1 cellular context compared by ENCODE assay signal in genomic region chr11:48023608-48024007, GRCh38.
TF ChIP-seq lines count a peak whose summit lies in the region.

No MANE protein-coding gene starts in this region.

TF ChIP-seq in HEK293, 187 proteins besides CTCF, POLR2A, EP300 and RAD21 (continued from another document):
- TF ChIP-seq ZNF518A (tag by site-specific recombination; conservative IDR thresholded peaks at IDR 0.05; ENCODE audit: low read depth) (peak; percentile 79), REST (tag by site-specific recombination; IDR thresholded peaks at IDR 0.05) (peak; percentile 55; the same call in 1 of the 2 replicates), ZNF426 (tag by site-specific recombination; IDR thresholded peaks at IDR 0.05) (peak; percentile 80), ZNF394 (tag by site-specific recombination; IDR thresholded peaks at IDR 0.05; ENCODE audit: borderline replicate concordance) (peak; percentile 88), ZNF558 (tag by site-specific recombination; IDR thresholded peaks at IDR 0.05) (0 out of 2 replicates have a peak, but pooled peaks have one; percentile 37), AEBP2 (tag by site-specific recombination; IDR thresholded peaks at IDR 0.05; ENCODE audit: borderline replicate concordance) (peak; percentile 63; the same call in 1 of the 2 replicates), ZNF140 (tag by site-specific recombination; IDR thresholded peaks at IDR 0.05) (peak; percentile 69; the same call in 1 of the 2 replicates), ZBTB8A (tag by site-specific recombination; IDR thresholded peaks at IDR 0.05) (peak; percentile 62), GFI1B (tag by site-specific recombination; IDR thresholded peaks at IDR 0.05) (peak; percentile 55; the same call in 1 of the 2 replicates), ZNF629 (tag by site-specific recombination; IDR thresholded peaks at IDR 0.05) (peak; percentile 39; the same call in 1 of the 2 replicates), ZNF664 (tag by site-specific recombination; IDR thresholded peaks at IDR 0.05) (peak; percentile 37; the same call in 1 of the 2 replicates), ZBTB21 (tag by site-specific recombination; IDR thresholded peaks at IDR 0.05) (peak; percentile 24; the same call in 1 of the 2 replicates), ZNF555 (tag by site-specific recombination; conservative IDR thresholded peaks at IDR 0.05) (peak; percentile 61), ZNF202 (tag by site-specific recombination; IDR thresholded peaks at IDR 0.05; ENCODE audit: borderline replicate concordance) (0 out of 2 replicates have a peak, but pooled peaks have one; percentile 13), ZNF266 (tag by site-specific recombination; IDR thresholded peaks at IDR 0.05; ENCODE audit: low read depth) (0 out of 2 replicates have a peak, but pooled peaks have one; percentile 29), ZNF560 (tag by site-specific recombination; IDR thresholded peaks at IDR 0.05; ENCODE audit: borderline replicate concordance) (peak; percentile 58; the same call in 1 of the 2 replicates), GLI2 (tag by site-specific recombination; IDR thresholded peaks at IDR 0.05; ENCODE audit: borderline replicate concordance, low read depth) (peak; percentile 38; the same call in 1 of the 2 replicates), ZNF510 (tag by site-specific recombination; IDR thresholded peaks at IDR 0.05; ENCODE audit: insufficient replicate concordance) (peak; percentile 51), ZNF623 (tag by site-specific recombination; IDR thresholded peaks at IDR 0.05) (peak; percentile 70), ZBTB11 (tag by site-specific recombination; conservative IDR thresholded peaks at IDR 0.05; ENCODE audit: low read depth) (peak; percentile 69), ZNF18 (tag by site-specific recombination; IDR thresholded peaks at IDR 0.05) (0 out of 2 replicates have a peak, but pooled peaks have one; percentile 38), ZXDB (tag by site-specific recombination; IDR thresholded peaks at IDR 0.05) (peak; percentile 58; the same call in 1 of the 2 replicates)
